In the genomic region with DNA sequence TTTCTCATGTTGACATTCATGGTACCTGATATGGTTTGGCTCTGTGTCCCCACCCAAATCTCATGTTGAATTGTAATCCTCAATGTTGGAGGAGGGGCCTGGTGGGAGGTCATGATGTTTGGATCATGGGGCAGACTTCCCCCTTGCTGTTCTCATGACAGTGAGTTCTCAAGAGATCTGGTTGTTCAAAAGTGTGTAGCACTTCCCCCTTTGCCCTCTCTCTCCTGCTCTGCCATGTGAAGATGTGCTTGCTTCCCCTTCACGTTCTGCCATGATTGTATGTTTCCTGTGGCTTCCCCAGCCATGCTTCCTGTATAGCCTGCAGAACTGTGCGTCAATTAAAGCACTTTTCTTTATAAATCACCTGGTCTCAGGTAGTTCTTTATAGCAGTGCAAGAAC, we compare ENCODE assay signal across 1 cellular context.
TF ChIP-seq lines count a peak whose summit lies in the region.

No MANE protein-coding gene starts in this region.

TF ChIP-seq in GM12878, 131 proteins besides CTCF, POLR2A, EP300 and RAD21:
- TF ChIP-seq CEBPB (IDR thresholded peaks at IDR 0.05; ENCODE audit: borderline replicate concordance in 1 of 2, low read depth in 2 of 2, low read length in 2 of 2) (no peak), MYC (IDR thresholded peaks at IDR 0.05; ENCODE audit: insufficient read depth, insufficient read length, insufficient replicate concordance, low read length, severe bottlenecking) (no peak), RUNX3 (IDR thresholded peaks at IDR 0.05; ENCODE audit: low read length) (peak; percentile 27; the same call in 1 of the 2 replicates), ETV6 (conservative IDR thresholded peaks at IDR 0.05 in 1 of 2, IDR thresholded peaks at IDR 0.05 in 1 of 2; ENCODE audit: borderline replicate concordance in 1 of 2, low read depth in 1 of 2) (0 out of 4 replicates have a peak, but pooled peaks of 1 of the 2 experiments have one; percentile 28), YY1 (IDR thresholded peaks at IDR 0.05; ENCODE audit: low read depth, low read length) (peak; percentile 62; the same call in 1 of the 2 replicates), RAD51 (IDR thresholded peaks at IDR 0.05) (no peak), SPI1 (IDR thresholded peaks at IDR 0.05; ENCODE audit: borderline replicate concordance, insufficient read depth, low read depth, low read length) (peak; percentile 61; the same call in 1 of the 2 replicates), BHLHE40 (IDR thresholded peaks at IDR 0.05; ENCODE audit: borderline replicate concordance in 1 of 2, low read depth in 2 of 2, low read length in 1 of 2) (peak in 1 of 2 experiments; percentile 33; a peak in 1 of 4 replicates)
- TF ChIP-seq, protein P1, sequence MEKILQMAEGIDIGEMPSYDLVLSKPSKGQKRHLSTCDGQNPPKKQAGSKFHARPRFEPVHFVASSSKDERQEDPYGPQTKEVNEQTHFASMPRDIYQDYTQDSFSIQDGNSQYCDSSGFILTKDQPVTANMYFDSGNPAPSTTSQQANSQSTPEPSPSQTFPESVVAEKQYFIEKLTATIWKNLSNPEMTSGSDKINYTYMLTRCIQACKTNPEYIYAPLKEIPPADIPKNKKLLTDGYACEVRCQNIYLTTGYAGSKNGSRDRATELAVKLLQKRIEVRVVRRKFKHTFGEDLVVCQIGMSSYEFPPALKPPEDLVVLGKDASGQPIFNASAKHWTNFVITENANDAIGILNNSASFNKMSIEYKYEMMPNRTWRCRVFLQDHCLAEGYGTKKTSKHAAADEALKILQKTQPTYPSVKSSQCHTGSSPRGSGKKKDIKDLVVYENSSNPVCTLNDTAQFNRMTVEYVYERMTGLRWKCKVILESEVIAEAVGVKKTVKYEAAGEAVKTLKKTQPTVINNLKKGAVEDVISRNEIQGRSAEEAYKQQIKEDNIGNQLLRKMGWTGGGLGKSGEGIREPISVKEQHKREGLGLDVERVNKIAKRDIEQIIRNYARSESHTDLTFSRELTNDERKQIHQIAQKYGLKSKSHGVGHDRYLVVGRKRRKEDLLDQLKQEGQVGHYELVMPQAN (conservative IDR thresholded peaks at IDR 0.05): no peak
- TF ChIP-seq, protein P2, sequence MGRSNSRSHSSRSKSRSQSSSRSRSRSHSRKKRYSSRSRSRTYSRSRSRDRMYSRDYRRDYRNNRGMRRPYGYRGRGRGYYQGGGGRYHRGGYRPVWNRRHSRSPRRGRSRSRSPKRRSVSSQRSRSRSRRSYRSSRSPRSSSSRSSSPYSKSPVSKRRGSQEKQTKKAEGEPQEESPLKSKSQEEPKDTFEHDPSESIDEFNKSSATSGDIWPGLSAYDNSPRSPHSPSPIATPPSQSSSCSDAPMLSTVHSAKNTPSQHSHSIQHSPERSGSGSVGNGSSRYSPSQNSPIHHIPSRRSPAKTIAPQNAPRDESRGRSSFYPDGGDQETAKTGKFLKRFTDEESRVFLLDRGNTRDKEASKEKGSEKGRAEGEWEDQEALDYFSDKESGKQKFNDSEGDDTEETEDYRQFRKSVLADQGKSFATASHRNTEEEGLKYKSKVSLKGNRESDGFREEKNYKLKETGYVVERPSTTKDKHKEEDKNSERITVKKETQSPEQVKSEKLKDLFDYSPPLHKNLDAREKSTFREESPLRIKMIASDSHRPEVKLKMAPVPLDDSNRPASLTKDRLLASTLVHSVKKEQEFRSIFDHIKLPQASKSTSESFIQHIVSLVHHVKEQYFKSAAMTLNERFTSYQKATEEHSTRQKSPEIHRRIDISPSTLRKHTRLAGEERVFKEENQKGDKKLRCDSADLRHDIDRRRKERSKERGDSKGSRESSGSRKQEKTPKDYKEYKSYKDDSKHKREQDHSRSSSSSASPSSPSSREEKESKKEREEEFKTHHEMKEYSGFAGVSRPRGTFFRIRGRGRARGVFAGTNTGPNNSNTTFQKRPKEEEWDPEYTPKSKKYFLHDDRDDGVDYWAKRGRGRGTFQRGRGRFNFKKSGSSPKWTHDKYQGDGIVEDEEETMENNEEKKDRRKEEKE (IDR thresholded peaks at IDR 0.05): no peak
